27 cellular contexts compared by ENCODE assay signal in the genomic region with DNA sequence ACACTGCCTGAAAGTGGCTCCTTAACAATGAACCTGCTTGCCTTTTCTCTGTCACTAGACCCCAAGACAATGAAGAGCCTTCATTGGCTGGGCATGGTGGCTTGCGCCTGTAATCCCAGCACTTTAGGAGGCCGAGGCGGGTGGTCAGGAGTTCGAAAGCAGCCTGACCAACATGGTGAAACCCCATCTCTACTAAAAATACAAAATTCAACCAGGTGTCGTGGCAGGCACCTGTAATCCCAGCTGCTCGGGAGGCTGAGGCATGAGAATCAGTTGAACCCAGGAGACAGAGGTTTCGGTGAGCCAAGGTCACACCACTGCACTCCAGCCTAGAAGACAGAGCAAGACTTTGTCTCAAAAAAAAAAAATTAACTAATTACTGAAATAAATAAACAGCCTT. TPM values are rescaled to one million over a fixed set of nuclear protein-coding genes. Genes with fewer than 3 reads are reported as not detected.
DNase-seq lines count a peak whose midpoint lies in the region; ATAC-seq, FAIRE-seq and TF ChIP-seq lines count a peak whose summit lies in the region.
"Had no signal": no experiment of that assay in that cellular context is flagged by ENCODE, and none has a peak within 500 bp of the region (broad histone marks: within the 10 kb centered on the region; RNA-seq: fewer than 3 reads in every experiment).

No MANE protein-coding gene starts in this region.

- H3K9me3 ChIP-seq in HepG2 (ENCODE audit: low read length) (no peaks in the 10 kb centered on the region), right lobe of liver (no peaks in the 10 kb centered on the region)
- H3K9me3 ChIP-seq: HAP-1, prostate gland had no signal

- TF ChIP-seq CTCF in HepG2 (CRISPR knock-in tag; IDR thresholded peaks at IDR 0.05) = no peak
- no peak for TF ChIP-seq CTCF in right lobe of liver (IDR thresholded peaks at IDR 0.05)
- no peak for TF ChIP-seq CTCF in VCaP (conservative IDR thresholded peaks at IDR 0.05)
- no peak for TF ChIP-seq CTCF in osteocyte (IDR thresholded peaks at IDR 0.05)
- no peak for TF ChIP-seq CTCF in GM13977 (IDR thresholded peaks at IDR 0.05; ENCODE audit: extremely low read depth, insufficient read depth, missing control alignments)

- CTCF ChIA-PET in HepG2 (lab: Yijun Ruan, JAX; ENCODE audit: low intra/inter-chr PET ratio, low total read pairs) = no interaction called here

- 95% methylated on average over 7 of the region's 7 CpGs for WGBS in HepG2 (ENCODE audit: low lambda C conversion rate)
- WGBS in right lobe of liver (ENCODE audit: insufficient coverage, low coverage, low lambda C conversion rate, missing lambda C conversion rate) = 88% methylated on average over 4 of the region's 7 CpGs

- H3K9me3 Mint-ChIP-seq in osteocyte (ENCODE audit: unreplicated experiment) = no peaks in the 10 kb centered on the region
- H3K9me3 Mint-ChIP-seq: activated B cell treated with CpG ODN at 0.5 μM for 24 hours had no signal

- no peak for TF ChIP-seq POLR2A in HepG2 (IDR thresholded peaks at IDR 0.05; ENCODE audit: insufficient read depth in 1 of 2, low read depth in 2 of 2, low read length in 2 of 2)
- TF ChIP-seq POLR2A in right lobe of liver (IDR thresholded peaks at IDR 0.05) = no peak

- POLR2A ChIA-PET in HepG2 (lab: Yijun Ruan, JAX) = interaction anchor here (0.8 to 3.1 kb wide), 4 partner anchors 8 to 113 kb away, joined by 3 to 9 read pairs (median 4); a partner anchor contains a TSS

- H3K27me3 ChIP-seq in HepG2 (ENCODE audit: control insufficient read depth in 1 of 2, insufficient read depth in 2 of 2, low read length in 2 of 2) (no peaks in the 10 kb centered on the region), right lobe of liver (no peaks in the 10 kb centered on the region)

- H3K4me3 ChIP-seq in HepG2 (replicated peaks in 1 of 3; ENCODE audit: insufficient read depth in 1 of 3, low read depth in 2 of 3, low read length in 3 of 3) (no peak overlapping the region), right lobe of liver (no peak overlapping the region)
- H3K4me3 ChIP-seq: HAP-1, prostate gland had no signal

- no peak overlapping the region for H3K4me2 ChIP-seq in HepG2 (ENCODE audit: low read depth, low read length)

- intact Hi-C loops in HepG2 (cut with micrococcal nuclease; ENCODE audit: unreplicated experiment) = no loop called here
- intact Hi-C loops in right lobe of liver (cut with DNase I) = loop anchor here in 1 of 2 donors (10.0 kb wide), 1 partner anchor 119 kb away; no protein-coding TSS in a partner anchor

- no peak for FAIRE-seq in HepG2 (lab: Jason Lieb, UNC)
- FAIRE-seq: bronchial epithelial cell, endometrium, GM12892, GM19239, kidney, urothelium cell line had no signal

- BruUV-seq in HepG2 (replicated peaks; lab: Mats Ljungman, UMichigan) = no TSS peak

- in situ Hi-C loops in HepG2 (cut with HindIII; ENCODE audit: extremely low pct_ligation_motif_present, low pct_unique_long_range_greater_than_20kb) (no loop called here), GM13977 (cut with MboI; ENCODE audit: low pct_unique_long_range_greater_than_20kb, low sequenced_read_pairs, unreplicated experiment) (loop anchor here (10.0 kb wide), 1 partner anchor 149 kb away; no protein-coding TSS in a partner anchor)

- no peak overlapping the region for H3K9ac ChIP-seq in HepG2 (ENCODE audit: insufficient read depth, low read depth, low read length)

- no peak overlapping the region for H2AFZ ChIP-seq in HepG2 (ENCODE audit: low read length)

- no peak for TF ChIP-seq RAD21 in HepG2 (CRISPR knock-in tag; IDR thresholded peaks at IDR 0.05)

- peak overlapping the region; percentile 44 for H3K27ac Mint-ChIP-seq in osteocyte (ENCODE audit: unreplicated experiment)
- H3K27ac Mint-ChIP-seq: activated B cell treated with CpG ODN at 0.5 μM for 24 hours had no signal

- H3K4me1 Mint-ChIP-seq in osteocyte (ENCODE audit: unreplicated experiment) = peaks cover 35% of the 10 kb centered on the region

- H3K4me3 Mint-ChIP-seq in osteocyte (ENCODE audit: unreplicated experiment) = no peak overlapping the region
- H3K4me3 Mint-ChIP-seq: activated B cell treated with CpG ODN at 0.5 μM for 24 hours had no signal

- TF ChIP-seq EP300 in HepG2 (IDR thresholded peaks at IDR 0.05; ENCODE audit: low read depth in 2 of 2, low read length in 2 of 2) (no peak), HepG2 (CRISPR knock-in tag; IDR thresholded peaks at IDR 0.05; ENCODE audit: borderline replicate concordance) (no peak)

- peaks cover 35% of the 10 kb centered on the region for H3K36me3 Mint-ChIP-seq in osteocyte (ENCODE audit: unreplicated experiment)

- H3K4me1 ChIP-seq in HepG2 (ENCODE audit: insufficient read depth, low read length) (peaks cover 48% of the 10 kb centered on the region), right lobe of liver (peaks cover 0 to 23% (median 8%) of the 10 kb centered on the region in 4 donors)
- H3K4me1 ChIP-seq: HAP-1, prostate gland had no signal

- peaks cover 17 to 57% of the 10 kb centered on the region in 2 experiments for H3K36me3 ChIP-seq in HepG2 (replicated peaks in 1 of 2; ENCODE audit: control insufficient read depth in 1 of 2, insufficient read depth in 2 of 2, low read length in 2 of 2)
- H3K36me3 ChIP-seq in right lobe of liver = peaks cover 0 to 38% (median 23%) of the 10 kb centered on the region in 4 donors
- H3K36me3 ChIP-seq: prostate gland had no signal

- H3K27ac ChIP-seq in HepG2 (ENCODE audit: extremely low read length, insufficient read depth, low read length) = peak overlapping the region; percentile 24
- H3K27ac ChIP-seq in right lobe of liver = no peak overlapping the region
- H3K27ac ChIP-seq in VCaP = peak overlapping the region; percentile 64

- H4K20me1 ChIP-seq in HepG2 (ENCODE audit: insufficient read depth, low read length) = no peaks in the 10 kb centered on the region

- ATAC-seq in HepG2 (no peak), right lobe of liver (no peak), GM18520 (IDR thresholded peaks at IDR 0.05; ENCODE audit: unreplicated experiment) (no peak)

- peaks cover 4% of the 10 kb centered on the region for H3K79me2 ChIP-seq in HepG2 (ENCODE audit: insufficient read depth, low read length)

- DNase-seq in HepG2 (ENCODE audit: low spot score) (no peak), right lobe of liver (no peak), osteocyte (ENCODE audit: extremely low spot score, unreplicated experiment) (no peak), NCI-H1105 (lab: John Stamatoyannopoulos, UW) (no peak), GM13977 (ENCODE audit: low spot score) (no peak)
- DNase-seq: activated B cell treated with CpG ODN at 0.5 μM for 24 hours; activated CD4-positive, alpha-beta T cell treated with anti-CD3 and anti-CD28 coated beads, Interleukin-2, amount 50 U/mL, for 48 hours; activated gamma-delta T cell treated with Interleukin-2 at 50 U/mL for 16 hours; cortex of kidney; EL; kidney; NCI-H1092; NCI-H1930; NCI-H226; NCI-H748 treated with DMSO at 0.1 percent for 48 hours; SHP77; stimulated activated CD8-positive, alpha-beta memory T cell treated with anti-CD3 and anti-CD28 coated beads, Interleukin-4, amount 100 ng/mL, for 48 hours; T1000 had no signal

- H3K27me3 Mint-ChIP-seq in osteocyte (ENCODE audit: unreplicated experiment) = no peaks in the 10 kb centered on the region
- H3K27me3 Mint-ChIP-seq: activated B cell treated with CpG ODN at 0.5 μM for 24 hours had no signal

TF ChIP-seq in HepG2, 621 proteins besides CTCF, POLR2A, EP300 and RAD21 (continues in another document):
- TF ChIP-seq NR1H2 (CRISPR knock-in tag; IDR thresholded peaks at IDR 0.05; ENCODE audit: borderline replicate concordance, low read depth) = no peak
- TF ChIP-seq ZSCAN21 (CRISPR knock-in tag; IDR thresholded peaks at IDR 0.05; ENCODE audit: borderline replicate concordance) = no peak
- no peak for TF ChIP-seq ZNF10 (CRISPR knock-in tag; IDR thresholded peaks at IDR 0.05; ENCODE audit: borderline replicate concordance, low read depth)
- 0 out of 2 replicates have a peak, but pooled peaks have one; percentile 10 for TF ChIP-seq POLR2G (IDR thresholded peaks at IDR 0.05; ENCODE audit: low read depth, low read length)

RNA-seq across cellular contexts. Expression of a gene that starts 45.3 kb away (rescaled TPM):
- total RNA-seq in HepG2 (2016; rRNA removed; fragmentation: Illumina TruSeq; extraction: Trizol) (43.9 and 62.5 TPM in 2 replicates), right lobe of liver (10 to 100 TPM; 21.5 to 44.4 (median 24.9) TPM), osteocyte (82.9 and 90.5 TPM in 2 replicates)
- total RNA-seq in HepG2 (2016; cell fraction: cytosol; rRNA removed; fragmentation: Illumina TruSeq; extraction: Trizol; ENCODE audit: low read depth) = 22.8 and 28.1 TPM in 2 replicates
- total RNA-seq in HepG2 (2016; cell fraction: insoluble cytoplasmic fraction; rRNA removed; fragmentation: Illumina TruSeq; extraction: Trizol) = 51.1 and 57.5 TPM in 2 replicates
- 75.8 and 78.7 TPM in 2 replicates for total RNA-seq in HepG2 (2016; cell fraction: membrane; rRNA removed; fragmentation: Illumina TruSeq; extraction: Trizol)
- total RNA-seq in HepG2 (2016; cell fraction: nucleus; rRNA removed; fragmentation: Illumina TruSeq; extraction: Trizol) = 34.2 and 41.8 TPM in 2 replicates
- 26.3 and 27.0 TPM in 2 replicates for polyA plus RNA-seq in HepG2 (2011; rRNA removed)
- polyA plus RNA-seq in HepG2 (2011; cell fraction: cytosol; rRNA removed) = 17.3 and 23.1 TPM in 2 replicates
- polyA plus RNA-seq in HepG2 (2011; cell fraction: nucleus; rRNA removed) = 30.8 and 49.2 TPM in 2 replicates
- polyA plus RNA-seq in HepG2 (2012) = 37.6 and 54.7 TPM in 2 replicates
- polyA plus RNA-seq in HepG2 (2016; cell fraction: cytosol; fragmentation: Illumina TruSeq; extraction: Trizol; ENCODE audit: low read depth) = 30.8 and 38.2 TPM in 2 replicates
- polyA plus RNA-seq in HepG2 (2016; cell fraction: insoluble cytoplasmic fraction; fragmentation: Illumina TruSeq; extraction: Trizol; ENCODE audit: low read depth) = 57.4 and 67.9 TPM in 2 replicates
- 55.3 and 57.7 TPM in 2 replicates for polyA plus RNA-seq in HepG2 (2016; cell fraction: membrane; fragmentation: Illumina TruSeq; extraction: Trizol; ENCODE audit: low read depth)
- polyA plus RNA-seq in HepG2 (2016; cell fraction: nucleus; fragmentation: Illumina TruSeq; extraction: Trizol; ENCODE audit: insufficient read depth, low read depth) = 56.1 and 65.2 TPM in 2 replicates
- 16.4 and 49.1 TPM in 2 replicates for polyA minus RNA-seq in HepG2 (2011; rRNA and poly(A)+ RNA removed; ENCODE audit: low replicate concordance)
- 23.7 and 34.8 TPM in 2 replicates for polyA minus RNA-seq in HepG2 (2011; cell fraction: cytosol; rRNA and poly(A)+ RNA removed)
- 29.4 and 35.6 TPM in 2 replicates for polyA minus RNA-seq in HepG2 (2011; cell fraction: nucleus; rRNA and poly(A)+ RNA removed)

Comparison
In these comparisons a context has a peak if more than half of its experiments do, and no peak if none do; other contexts are left out.
1. H3K27ac ChIP-seq: peak in HepG2 (single experiment) and VCaP (single experiment); none in right lobe of liver (0 of 3).